ENCODE assay signal across 1 cellular context in genomic region chr7:100124301-100125229, GRCh38.
TF ChIP-seq lines count a peak whose summit lies in the region.

No MANE protein-coding gene starts in this region.

TF ChIP-seq in K562, 482 proteins besides CTCF, POLR2A, EP300 and RAD21 (continued from another document):
- TF ChIP-seq, protein P1, sequence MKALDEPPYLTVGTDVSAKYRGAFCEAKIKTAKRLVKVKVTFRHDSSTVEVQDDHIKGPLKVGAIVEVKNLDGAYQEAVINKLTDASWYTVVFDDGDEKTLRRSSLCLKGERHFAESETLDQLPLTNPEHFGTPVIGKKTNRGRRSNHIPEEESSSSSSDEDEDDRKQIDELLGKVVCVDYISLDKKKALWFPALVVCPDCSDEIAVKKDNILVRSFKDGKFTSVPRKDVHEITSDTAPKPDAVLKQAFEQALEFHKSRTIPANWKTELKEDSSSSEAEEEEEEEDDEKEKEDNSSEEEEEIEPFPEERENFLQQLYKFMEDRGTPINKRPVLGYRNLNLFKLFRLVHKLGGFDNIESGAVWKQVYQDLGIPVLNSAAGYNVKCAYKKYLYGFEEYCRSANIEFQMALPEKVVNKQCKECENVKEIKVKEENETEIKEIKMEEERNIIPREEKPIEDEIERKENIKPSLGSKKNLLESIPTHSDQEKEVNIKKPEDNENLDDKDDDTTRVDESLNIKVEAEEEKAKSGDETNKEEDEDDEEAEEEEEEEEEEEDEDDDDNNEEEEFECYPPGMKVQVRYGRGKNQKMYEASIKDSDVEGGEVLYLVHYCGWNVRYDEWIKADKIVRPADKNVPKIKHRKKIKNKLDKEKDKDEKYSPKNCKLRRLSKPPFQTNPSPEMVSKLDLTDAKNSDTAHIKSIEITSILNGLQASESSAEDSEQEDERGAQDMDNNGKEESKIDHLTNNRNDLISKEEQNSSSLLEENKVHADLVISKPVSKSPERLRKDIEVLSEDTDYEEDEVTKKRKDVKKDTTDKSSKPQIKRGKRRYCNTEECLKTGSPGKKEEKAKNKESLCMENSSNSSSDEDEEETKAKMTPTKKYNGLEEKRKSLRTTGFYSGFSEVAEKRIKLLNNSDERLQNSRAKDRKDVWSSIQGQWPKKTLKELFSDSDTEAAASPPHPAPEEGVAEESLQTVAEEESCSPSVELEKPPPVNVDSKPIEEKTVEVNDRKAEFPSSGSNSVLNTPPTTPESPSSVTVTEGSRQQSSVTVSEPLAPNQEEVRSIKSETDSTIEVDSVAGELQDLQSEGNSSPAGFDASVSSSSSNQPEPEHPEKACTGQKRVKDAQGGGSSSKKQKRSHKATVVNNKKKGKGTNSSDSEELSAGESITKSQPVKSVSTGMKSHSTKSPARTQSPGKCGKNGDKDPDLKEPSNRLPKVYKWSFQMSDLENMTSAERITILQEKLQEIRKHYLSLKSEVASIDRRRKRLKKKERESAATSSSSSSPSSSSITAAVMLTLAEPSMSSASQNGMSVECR (CRISPR knock-in tag; IDR thresholded peaks at IDR 0.05): no peak
- TF ChIP-seq, protein P2, sequence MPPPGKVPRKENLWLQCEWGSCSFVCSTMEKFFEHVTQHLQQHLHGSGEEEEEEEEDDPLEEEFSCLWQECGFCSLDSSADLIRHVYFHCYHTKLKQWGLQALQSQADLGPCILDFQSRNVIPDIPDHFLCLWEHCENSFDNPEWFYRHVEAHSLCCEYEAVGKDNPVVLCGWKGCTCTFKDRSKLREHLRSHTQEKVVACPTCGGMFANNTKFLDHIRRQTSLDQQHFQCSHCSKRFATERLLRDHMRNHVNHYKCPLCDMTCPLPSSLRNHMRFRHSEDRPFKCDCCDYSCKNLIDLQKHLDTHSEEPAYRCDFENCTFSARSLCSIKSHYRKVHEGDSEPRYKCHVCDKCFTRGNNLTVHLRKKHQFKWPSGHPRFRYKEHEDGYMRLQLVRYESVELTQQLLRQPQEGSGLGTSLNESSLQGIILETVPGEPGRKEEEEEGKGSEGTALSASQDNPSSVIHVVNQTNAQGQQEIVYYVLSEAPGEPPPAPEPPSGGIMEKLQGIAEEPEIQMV (tag; conservative IDR thresholded peaks at IDR 0.05; ENCODE audit: low read depth): no peak
- TF ChIP-seq SNIP1 (IDR thresholded peaks at IDR 0.05; ENCODE audit: low read depth) (no peak), SREBF2 (CRISPR knock-in tag; IDR thresholded peaks at IDR 0.05) (no peak), HNRNPLL (IDR thresholded peaks at IDR 0.05; ENCODE audit: low read depth, low read length, poor library complexity, severe bottlenecking) (no peak), NFE2 (IDR thresholded peaks at IDR 0.05; ENCODE audit: low read depth) (peak; percentile 55), XRCC5 (IDR thresholded peaks at IDR 0.05; ENCODE audit: low read depth, low read length) (no peak), CREB3L1 (IDR thresholded peaks at IDR 0.05; ENCODE audit: borderline replicate concordance, low read depth) (no peak), SRF (CRISPR knock-in tag; IDR thresholded peaks at IDR 0.05) (no peak), TAF7 (tag; IDR thresholded peaks at IDR 0.05) (0 out of 2 replicates have a peak, but pooled peaks have one; percentile 25), NUFIP1 (IDR thresholded peaks at IDR 0.05; ENCODE audit: partially characterized antibody) (no peak), HCFC1 (IDR thresholded peaks at IDR 0.05; ENCODE audit: low read depth, low read length) (no peak), ZNF668 (CRISPR knock-in tag; IDR thresholded peaks at IDR 0.05) (0 out of 2 replicates have a peak, but pooled peaks have one; percentile 54)
- TF ChIP-seq, protein P3, sequence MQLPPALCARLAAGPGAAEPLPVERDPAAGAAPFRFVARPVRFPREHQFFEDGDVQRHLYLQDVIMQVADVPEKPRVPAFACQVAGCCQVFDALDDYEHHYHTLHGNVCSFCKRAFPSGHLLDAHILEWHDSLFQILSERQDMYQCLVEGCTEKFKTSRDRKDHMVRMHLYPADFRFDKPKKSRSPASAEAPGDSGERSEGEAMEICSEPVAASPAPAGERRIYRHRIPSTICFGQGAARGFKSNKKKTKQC (CRISPR knock-in tag; IDR thresholded peaks at IDR 0.05): no peak
